9 cellular contexts compared by ENCODE assay signal in the genomic region with DNA sequence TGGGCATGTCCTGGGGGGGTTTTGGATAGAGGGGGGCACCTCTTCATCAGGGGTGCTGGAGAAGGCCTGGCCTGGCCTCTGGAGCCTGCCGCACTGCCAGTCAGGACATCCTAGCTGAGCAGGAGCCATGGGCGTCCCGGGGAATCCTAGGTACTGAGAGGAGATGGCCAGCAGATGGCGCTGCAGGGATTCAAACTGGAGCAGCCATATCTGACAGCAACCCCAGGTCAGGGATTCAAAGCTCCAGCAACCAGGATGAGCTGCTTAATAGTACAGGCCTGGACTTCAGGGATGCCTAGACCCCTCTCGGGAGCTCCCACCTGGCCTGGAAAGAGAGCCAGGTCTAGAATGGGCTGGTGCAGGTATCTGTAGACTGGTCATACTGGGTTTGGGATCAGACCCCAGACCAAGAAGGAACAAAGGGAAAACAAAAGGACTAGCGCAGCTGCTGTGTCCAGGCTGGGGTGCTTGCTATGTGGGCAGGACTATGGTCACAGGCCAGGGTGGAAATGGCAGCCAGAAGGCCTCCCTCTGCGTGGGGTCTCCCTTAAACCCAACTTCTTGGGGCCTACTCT.
A peak's percentile ranks its signal among the peaks of the same experiment; 100 is the strongest.
DNase-seq lines count a peak whose midpoint lies in the region; ATAC-seq, FAIRE-seq and TF ChIP-seq lines count a peak whose summit lies in the region.
"Had no signal": no experiment of that assay in that cellular context is flagged by ENCODE, and none has a peak within 500 bp of the region (broad histone marks: within the 10 kb centered on the region; RNA-seq: fewer than 3 reads in every experiment).

No MANE protein-coding gene starts in this region.

- TF ChIP-seq RAD21 in HepG2 (CRISPR knock-in tag; IDR thresholded peaks at IDR 0.05), result peak; percentile 80

- H3K4me1 ChIP-seq in GM23248 (ENCODE audit: insufficient read depth) (no peaks in the 10 kb centered on the region), HepG2 (ENCODE audit: insufficient read depth, low read length) (no peaks in the 10 kb centered on the region)
- H3K4me1 ChIP-seq: tibial artery had no signal

- H3K9me3 ChIP-seq in GM23248 (ENCODE audit: low read depth) (no peaks in the 10 kb centered on the region), HepG2 (ENCODE audit: low read length) (no peaks in the 10 kb centered on the region)

- in situ Hi-C loops in GM23248 (cut with MboI) (no loop called here), HepG2 (cut with HindIII; ENCODE audit: extremely low pct_ligation_motif_present, low pct_unique_long_range_greater_than_20kb) (no loop called here)

- peaks cover 3% of the 10 kb centered on the region in 2 donors for H3K9me3 Mint-ChIP-seq in stimulated activated naive B cell treated with anti-CD40 and anti-IgM and Interleukin-4, amounts not matched to agents 10 μg/mL and 1 μg/mL and 100 μg/mL, for 72 hours

- H3K36me3 ChIP-seq in GM23248 (ENCODE audit: low read depth), result no peaks in the 10 kb centered on the region
- H3K36me3 ChIP-seq in HepG2 (replicated peaks in 1 of 2; ENCODE audit: control insufficient read depth in 1 of 2, insufficient read depth in 2 of 2, low read length in 2 of 2), result no peaks in the 10 kb centered on the region
- H3K36me3 ChIP-seq: tibial artery had no signal

- no peak overlapping the region for H3K4me3 ChIP-seq in GM23248
- no peak overlapping the region for H3K4me3 ChIP-seq in HepG2 (replicated peaks in 1 of 3; ENCODE audit: insufficient read depth in 1 of 3, low read depth in 2 of 3, low read length in 3 of 3)
- H3K4me3 ChIP-seq: tibial artery had no signal

- H3K9me2 ChIP-seq in GM23248 (ENCODE audit: insufficient read depth), result no peaks in the 10 kb centered on the region

- no peaks in the 10 kb centered on the region for H3K36me3 Mint-ChIP-seq in stimulated activated naive B cell treated with anti-CD40 and anti-IgM and Interleukin-4, amounts not matched to agents 10 μg/mL and 1 μg/mL and 100 μg/mL, for 72 hours

- H3K27me3 Mint-ChIP-seq in stimulated activated naive B cell treated with anti-CD40 and anti-IgM and Interleukin-4, amounts not matched to agents 10 μg/mL and 1 μg/mL and 100 μg/mL, for 72 hours, result no peaks in the 10 kb centered on the region

- ATAC-seq in HepG2, result peak; percentile 99
- peak; percentile 65 to 72 for ATAC-seq in stimulated activated naive B cell treated with anti-CD40 and anti-IgM and Interleukin-4, amounts not matched to agents 10 μg/mL and 1 μg/mL and 100 μg/mL, for 72 hours (replicated peaks)
- no peak for ATAC-seq in HG02798 (IDR thresholded peaks at IDR 0.05; ENCODE audit: poor library complexity, unreplicated experiment)
- no peak for ATAC-seq in HG02852 (IDR thresholded peaks at IDR 0.05; ENCODE audit: unreplicated experiment)

- H3K27me3 ChIP-seq in GM23248 (replicated peaks; ENCODE audit: insufficient read depth), result no peaks in the 10 kb centered on the region
- no peaks in the 10 kb centered on the region for H3K27me3 ChIP-seq in HepG2 (ENCODE audit: control insufficient read depth in 1 of 2, insufficient read depth in 2 of 2, low read length in 2 of 2)
- H3K27me3 ChIP-seq: tibial artery had no signal

- peak; percentile 91 for TF ChIP-seq CTCF in HepG2 (CRISPR knock-in tag; IDR thresholded peaks at IDR 0.05)

- BruUV-seq in HepG2 (replicated peaks; lab: Mats Ljungman, UMichigan), result no TSS peak

- POLR2A ChIA-PET in HepG2 (lab: Yijun Ruan, JAX), result no interaction called here

- H3F3A ChIP-seq in GM23248 (ENCODE audit: insufficient read depth), result no peaks in the 10 kb centered on the region

- H3K4me3 Mint-ChIP-seq in stimulated activated naive B cell treated with anti-CD40 and anti-IgM and Interleukin-4, amounts not matched to agents 10 μg/mL and 1 μg/mL and 100 μg/mL, for 72 hours, result no peak overlapping the region

- no peak overlapping the region for H3K27ac Mint-ChIP-seq in stimulated activated naive B cell treated with anti-CD40 and anti-IgM and Interleukin-4, amounts not matched to agents 10 μg/mL and 1 μg/mL and 100 μg/mL, for 72 hours

- H3K27ac ChIP-seq in GM23248, result no peak overlapping the region
- no peak overlapping the region for H3K27ac ChIP-seq in HepG2 (ENCODE audit: extremely low read length, insufficient read depth, low read length)
- H3K27ac ChIP-seq: tibial artery had no signal

- intact Hi-C loops in HepG2 (cut with micrococcal nuclease; ENCODE audit: unreplicated experiment), result loop anchor here (1.0 kb wide), 1 partner anchor 1148 kb away; no protein-coding TSS in a partner anchor

- TF ChIP-seq EP300 in HepG2 (IDR thresholded peaks at IDR 0.05; ENCODE audit: low read depth in 2 of 2, low read length in 2 of 2) (no peak), HepG2 (CRISPR knock-in tag; IDR thresholded peaks at IDR 0.05; ENCODE audit: borderline replicate concordance) (no peak)

- CTCF ChIA-PET in HepG2 (lab: Yijun Ruan, JAX; ENCODE audit: low intra/inter-chr PET ratio, low total read pairs), result interaction anchor here (1.5 kb wide), 1 partner anchor 1147 kb away, joined by 10 read pairs; no protein-coding TSS in a partner anchor

- peak; percentile 50 for DNase-seq in COLO829 (ENCODE audit: low spot score)
- DNase-seq in GM23248, result peak; percentile 53
- peak; percentile 1 for DNase-seq in NCI-H345 treated with DMSO at 0.1 percent for 48 hours (lab: John Stamatoyannopoulos, UW; ENCODE audit: unreplicated experiment)
- DNase-seq in anterior cingulate cortex (lab: John Stamatoyannopoulos, UW), result peak in 57 of 58 donors; percentile 2 to 85 (median 24)
- DNase-seq in HepG2 (ENCODE audit: low spot score), result peak; percentile 71
- DNase-seq in stimulated activated naive B cell treated with anti-CD40 and anti-IgM and Interleukin-4, amounts not matched to agents 10 μg/mL and 1 μg/mL and 100 μg/mL, for 72 hours, result peak; percentile 17

- H2AFZ ChIP-seq in GM23248 (no peak overlapping the region), HepG2 (ENCODE audit: low read length) (no peak overlapping the region)

- no peak overlapping the region for H3K9ac ChIP-seq in GM23248
- no peak overlapping the region for H3K9ac ChIP-seq in HepG2 (ENCODE audit: insufficient read depth, low read depth, low read length)

- no peak for TF ChIP-seq POLR2A in HepG2 (IDR thresholded peaks at IDR 0.05; ENCODE audit: insufficient read depth in 1 of 2, low read depth in 2 of 2, low read length in 2 of 2)

- WGBS in GM23248 (ENCODE audit: low coverage in 1 of 2, low lambda C conversion rate in 2 of 2, missing lambda C conversion rate in 2 of 2), 2 experiments, result 6 to 8% methylated on average over 7 of the region's 7 CpGs
- WGBS in HepG2 (ENCODE audit: low lambda C conversion rate), result 12% methylated on average over 6 of the region's 7 CpGs

- peak; percentile 80 for FAIRE-seq in HepG2 (lab: Jason Lieb, UNC)

- H3K4me2 ChIP-seq in GM23248 (ENCODE audit: unreplicated experiment), result no peak overlapping the region
- no peak overlapping the region for H3K4me2 ChIP-seq in HepG2 (ENCODE audit: low read depth, low read length)

- no peaks in the 10 kb centered on the region for H4K20me1 ChIP-seq in GM23248 (ENCODE audit: insufficient read depth)
- H4K20me1 ChIP-seq in HepG2 (ENCODE audit: insufficient read depth, low read length), result no peaks in the 10 kb centered on the region

- no peaks in the 10 kb centered on the region for H3K4me1 Mint-ChIP-seq in stimulated activated naive B cell treated with anti-CD40 and anti-IgM and Interleukin-4, amounts not matched to agents 10 μg/mL and 1 μg/mL and 100 μg/mL, for 72 hours

- H3K79me2 ChIP-seq in GM23248 (ENCODE audit: insufficient read depth) (no peaks in the 10 kb centered on the region), HepG2 (ENCODE audit: insufficient read depth, low read length) (no peaks in the 10 kb centered on the region)

TF ChIP-seq in HepG2, 621 proteins besides CTCF, POLR2A, EP300 and RAD21 (continues in another document):
- TF ChIP-seq NRL (CRISPR knock-in tag; IDR thresholded peaks at IDR 0.05; ENCODE audit: borderline replicate concordance) (peak; percentile 39; the same call in 1 of the 2 replicates), TGIF2 (CRISPR knock-in tag; IDR thresholded peaks at IDR 0.05) (0 out of 2 replicates have a peak, but pooled peaks have one; percentile 48), EED (CRISPR knock-in tag; IDR thresholded peaks at IDR 0.05) (peak; percentile 59; the same call in 1 of the 2 replicates), PITX1 (CRISPR knock-in tag; IDR thresholded peaks at IDR 0.05) (peak; percentile 57; the same call in 1 of the 2 replicates), PCBP2 (optimal IDR thresholded peaks at IDR 0.05; ENCODE audit: low read depth, low read length, poor library complexity, severe bottlenecking) (no peak), ZNF225 (CRISPR knock-in tag; IDR thresholded peaks at IDR 0.05) (0 out of 2 replicates have a peak, but pooled peaks have one; percentile 37), ZNF766 (CRISPR knock-in tag; IDR thresholded peaks at IDR 0.05; ENCODE audit: borderline replicate concordance) (no peak), NFATC3 (CRISPR knock-in tag; IDR thresholded peaks at IDR 0.05) (no peak), ZNF180 (CRISPR knock-in tag; IDR thresholded peaks at IDR 0.05; ENCODE audit: borderline replicate concordance, low read depth) (no peak), THAP9 (CRISPR knock-in tag; IDR thresholded peaks at IDR 0.05; ENCODE audit: borderline replicate concordance) (0 out of 2 replicates have a peak, but pooled peaks have one; percentile 20), ZNF567 (CRISPR knock-in tag; IDR thresholded peaks at IDR 0.05; ENCODE audit: borderline replicate concordance) (no peak), STAG1 (CRISPR knock-in tag; IDR thresholded peaks at IDR 0.05) (peak; percentile 82)

Comparison
In these comparisons a context has a peak if more than half of its experiments do, and no peak if none do; other contexts are left out.
1. DNase-seq: peak in every context shown above with its lines; median percentile 71 in HepG2; 53 in GM23248; 50 in COLO829; 24 in anterior cingulate cortex; 17 in stimulated activated naive B cell treated with anti-CD40 and anti-IgM and Interleukin-4, amounts not matched to agents 10 μg/mL and 1 μg/mL and 100 μg/mL, for 72 hours; 1 in NCI-H345 treated with DMSO at 0.1 percent for 48 hours.
2. ATAC-seq: peak in HepG2 (single experiment) and stimulated activated naive B cell treated with anti-CD40 and anti-IgM and Interleukin-4, amounts not matched to agents 10 μg/mL and 1 μg/mL and 100 μg/mL, for 72 hours (2 of 2); none in HG02798 (single experiment) and HG02852 (single experiment).